2 cellular contexts compared by ENCODE assay signal in the genomic region with DNA sequence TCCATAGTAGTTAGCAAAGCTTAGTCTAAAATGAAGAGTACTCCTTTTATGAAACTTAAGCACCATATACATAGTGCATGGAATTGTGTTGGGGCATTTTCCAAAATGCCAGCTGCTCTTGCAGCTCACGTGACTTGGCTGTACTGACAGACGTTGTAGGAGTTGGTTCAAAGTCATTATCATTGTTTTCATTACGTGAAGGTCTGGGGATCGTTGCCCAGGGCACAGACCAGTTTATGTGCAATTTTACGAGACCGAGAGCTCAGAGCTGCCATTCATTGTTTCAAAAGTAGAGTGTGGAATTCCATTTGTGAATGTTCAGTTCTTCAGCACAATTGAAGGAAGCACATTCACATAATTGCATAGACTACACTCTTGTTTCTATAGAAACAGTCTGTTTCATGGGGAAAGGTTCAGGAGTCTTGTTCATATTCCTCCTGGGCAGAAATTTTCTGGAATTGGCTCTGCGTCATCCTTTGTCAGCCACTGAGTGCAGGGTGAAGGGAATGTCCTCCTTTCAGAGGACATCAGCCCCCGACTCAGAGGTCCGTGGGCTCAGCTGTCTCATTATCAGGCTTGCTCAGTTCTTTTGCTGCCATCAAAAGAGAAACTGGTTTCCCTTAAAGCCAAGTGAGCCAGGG.
TF ChIP-seq lines count a peak whose summit lies in the region.

No MANE protein-coding gene starts in this region.

TF ChIP-seq in K562, 482 proteins besides CTCF, POLR2A, EP300 and RAD21:
- TF ChIP-seq, protein P1, sequence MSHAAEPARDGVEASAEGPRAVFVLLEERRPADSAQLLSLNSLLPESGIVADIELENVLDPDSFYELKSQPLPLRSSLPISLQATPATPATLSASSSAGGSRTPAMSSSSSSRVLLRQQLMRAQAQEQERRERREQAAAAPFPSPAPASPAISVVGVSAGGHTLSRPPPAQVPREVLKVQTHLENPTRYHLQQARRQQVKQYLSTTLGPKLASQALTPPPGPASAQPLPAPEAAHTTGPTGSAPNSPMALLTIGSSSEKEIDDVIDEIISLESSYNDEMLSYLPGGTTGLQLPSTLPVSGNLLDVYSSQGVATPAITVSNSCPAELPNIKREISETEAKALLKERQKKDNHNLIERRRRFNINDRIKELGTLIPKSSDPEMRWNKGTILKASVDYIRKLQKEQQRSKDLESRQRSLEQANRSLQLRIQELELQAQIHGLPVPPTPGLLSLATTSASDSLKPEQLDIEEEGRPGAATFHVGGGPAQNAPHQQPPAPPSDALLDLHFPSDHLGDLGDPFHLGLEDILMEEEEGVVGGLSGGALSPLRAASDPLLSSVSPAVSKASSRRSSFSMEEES (CRISPR knock-in tag; IDR thresholded peaks at IDR 0.05): 0 out of 2 replicates have a peak, but pooled peaks have one; percentile 6
- TF ChIP-seq KLF10 (CRISPR knock-in tag; IDR thresholded peaks at IDR 0.05): no peak

TF ChIP-seq in neural cell, 6 proteins besides CTCF, POLR2A, EP300 and RAD21:
- TF ChIP-seq, protein P2, sequence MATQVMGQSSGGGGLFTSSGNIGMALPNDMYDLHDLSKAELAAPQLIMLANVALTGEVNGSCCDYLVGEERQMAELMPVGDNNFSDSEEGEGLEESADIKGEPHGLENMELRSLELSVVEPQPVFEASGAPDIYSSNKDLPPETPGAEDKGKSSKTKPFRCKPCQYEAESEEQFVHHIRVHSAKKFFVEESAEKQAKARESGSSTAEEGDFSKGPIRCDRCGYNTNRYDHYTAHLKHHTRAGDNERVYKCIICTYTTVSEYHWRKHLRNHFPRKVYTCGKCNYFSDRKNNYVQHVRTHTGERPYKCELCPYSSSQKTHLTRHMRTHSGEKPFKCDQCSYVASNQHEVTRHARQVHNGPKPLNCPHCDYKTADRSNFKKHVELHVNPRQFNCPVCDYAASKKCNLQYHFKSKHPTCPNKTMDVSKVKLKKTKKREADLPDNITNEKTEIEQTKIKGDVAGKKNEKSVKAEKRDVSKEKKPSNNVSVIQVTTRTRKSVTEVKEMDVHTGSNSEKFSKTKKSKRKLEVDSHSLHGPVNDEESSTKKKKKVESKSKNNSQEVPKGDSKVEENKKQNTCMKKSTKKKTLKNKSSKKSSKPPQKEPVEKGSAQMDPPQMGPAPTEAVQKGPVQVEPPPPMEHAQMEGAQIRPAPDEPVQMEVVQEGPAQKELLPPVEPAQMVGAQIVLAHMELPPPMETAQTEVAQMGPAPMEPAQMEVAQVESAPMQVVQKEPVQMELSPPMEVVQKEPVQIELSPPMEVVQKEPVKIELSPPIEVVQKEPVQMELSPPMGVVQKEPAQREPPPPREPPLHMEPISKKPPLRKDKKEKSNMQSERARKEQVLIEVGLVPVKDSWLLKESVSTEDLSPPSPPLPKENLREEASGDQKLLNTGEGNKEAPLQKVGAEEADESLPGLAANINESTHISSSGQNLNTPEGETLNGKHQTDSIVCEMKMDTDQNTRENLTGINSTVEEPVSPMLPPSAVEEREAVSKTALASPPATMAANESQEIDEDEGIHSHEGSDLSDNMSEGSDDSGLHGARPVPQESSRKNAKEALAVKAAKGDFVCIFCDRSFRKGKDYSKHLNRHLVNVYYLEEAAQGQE (IDR thresholded peaks at IDR 0.05; ENCODE audit: borderline replicate concordance): peak; percentile 98
- no peak for TF ChIP-seq EZH2 (IDR thresholded peaks at IDR 0.05; ENCODE audit: borderline replicate concordance, insufficient read depth, low read length, poor library complexity, severe bottlenecking)
- peak; percentile 19 for TF ChIP-seq SMC3 (conservative IDR thresholded peaks at IDR 0.05; ENCODE audit: poor library complexity)
- TF ChIP-seq POLR2AphosphoS5 (IDR thresholded peaks at IDR 0.05): peak; percentile 44
- TF ChIP-seq MXI1 (conservative IDR thresholded peaks at IDR 0.05; ENCODE audit: poor library complexity, severe bottlenecking): peak; percentile 21
- TF ChIP-seq TAF1 (IDR thresholded peaks at IDR 0.05; ENCODE audit: low read depth): no peak
TF ChIP-seq in neural cell: peak in this region for 4.
